In genomic region chr15:79615754-79616153, GRCh38 we compare ENCODE assay signal across 16 cellular contexts.
"Had no signal": no experiment of that assay in that cellular context is flagged by ENCODE, and none has a peak within 500 bp of the region (broad histone marks: within the 10 kb centered on the region; RNA-seq: fewer than 3 reads in every experiment).

No MANE protein-coding gene starts in this region.

- DNase-seq: activated CD4-positive, alpha-beta T cell treated with anti-CD3 and anti-CD28 coated beads, Interleukin-2, amount 50 U/mL, for 1 hour; activated naive CD4-positive, alpha-beta T cell; activated naive CD8-positive, alpha-beta T cell treated with anti-CD3 and anti-CD28 coated beads, Interleukin-2, amount 10 ng/mL, durations not matched to agents 7 days and 5 days; endodermal cell; hippocampal formation; kidney; nephron progenitor cell; occipital lobe; stimulated activated CD4-positive, alpha-beta T cell treated with anti-CD3 and anti-CD28 coated beads, Interleukin-1b, Interleukin-23, amount 100 ng/mL, for 48 hours; stomach; SW 1271; testis had no signal

- H3K9me3 Mint-ChIP-seq: activated naive CD8-positive, alpha-beta T cell treated with anti-CD3 and anti-CD28 coated beads, Interleukin-2, amount 10 ng/mL, durations not matched to agents 7 days and 5 days; endodermal cell; nephron progenitor cell had no signal

- H3K36me3 Mint-ChIP-seq: activated naive CD8-positive, alpha-beta T cell treated with anti-CD3 and anti-CD28 coated beads, Interleukin-2, amount 10 ng/mL, durations not matched to agents 7 days and 5 days had no signal

- H3K27ac Mint-ChIP-seq: activated naive CD8-positive, alpha-beta T cell treated with anti-CD3 and anti-CD28 coated beads, Interleukin-2, amount 10 ng/mL, durations not matched to agents 7 days and 5 days; endodermal cell; nephron progenitor cell; progenitor cell of endocrine pancreas had no signal

- H3K4me3 ChIP-seq: dorsolateral prefrontal cortex, gastroesophageal sphincter, stomach, testis had no signal

- ATAC-seq: gastroesophageal sphincter, sciatic nerve had no signal

- H3K36me3 ChIP-seq: gastroesophageal sphincter, stomach had no signal

- H3K27ac ChIP-seq: dorsolateral prefrontal cortex, gastroesophageal sphincter, stomach, testis had no signal

- H3K4me1 Mint-ChIP-seq: activated naive CD8-positive, alpha-beta T cell treated with anti-CD3 and anti-CD28 coated beads, Interleukin-2, amount 10 ng/mL, durations not matched to agents 7 days and 5 days; endodermal cell; nephron progenitor cell had no signal

- H3K27me3 ChIP-seq: testis had no signal

- H3K4me1 ChIP-seq: gastroesophageal sphincter, stomach, testis had no signal

- H3K4me3 Mint-ChIP-seq: activated naive CD8-positive, alpha-beta T cell treated with anti-CD3 and anti-CD28 coated beads, Interleukin-2, amount 10 ng/mL, durations not matched to agents 7 days and 5 days; endodermal cell; nephron progenitor cell had no signal

- H3K9me3 ChIP-seq: gastroesophageal sphincter, stomach, testis had no signal
